Comparison of ENCODE assay signal across 8 cellular contexts in genomic region chr17:2025220-2025621, GRCh38. TPM values are rescaled to one million over a fixed set of nuclear protein-coding genes. Genes with fewer than 3 reads are reported as not detected.
DNase-seq lines count a peak whose midpoint lies in the region; ATAC-seq, FAIRE-seq and TF ChIP-seq lines count a peak whose summit lies in the region.

Gene RTN4RL1 (minus strand): TSS chr17:2025334. CDS start chr17:2024865, 469 bp downstream.

- ATAC-seq in PC-3: peak; percentile 41

- H3K36me3 ChIP-seq in PC-3 (ENCODE audit: low read depth, low read length) (no peaks in the 10 kb centered on the region), neuronal stem cell (replicated peaks in 1 of 2; ENCODE audit: control insufficient read depth in 2 of 2, insufficient read depth in 2 of 2, low read length in 2 of 2) (no peaks in the 10 kb centered on the region)

- H3K27me3 Mint-ChIP-seq in type B pancreatic cell: peaks cover 63% of the 10 kb centered on the region

- H2BK15ac ChIP-seq in neuronal stem cell (ENCODE audit: low read length): peak within 1 kb of the TSS; percentile 98

- H3K4me3 Mint-ChIP-seq in type B pancreatic cell: peak within 1 kb of the TSS; percentile 85

- DNase-seq in NCI-H748 (lab: John Stamatoyannopoulos, UW; ENCODE audit: unreplicated experiment) (peak; percentile 83), NCI-H748 treated with DMSO at 0.1 percent for 48 hours (lab: John Stamatoyannopoulos, UW) (no peak), PC-3 (peak; percentile 88), fibroblast of pulmonary artery (ENCODE audit: low read depth) (peak; percentile 32), neuronal stem cell (ENCODE audit: low spot score) (peak; percentile 55), type B pancreatic cell (ENCODE audit: extremely low spot score, unreplicated experiment) (no peak), GM12892 (ENCODE audit: insufficient read length) (no peak)
- peak; percentile 76 for DNase-seq in activated effector memory CD4-positive, alpha-beta T cell treated with Interleukin-2 at 50 U/mL for 16 hours

- H3K18ac ChIP-seq in neuronal stem cell (ENCODE audit: low read length): peak within 1 kb of the TSS; percentile 95

- H3K4ac ChIP-seq in neuronal stem cell (ENCODE audit: low read length): no peak within 1 kb of the TSS

- CTCF ChIA-PET in PC-3 (lab: Charles Lee): interaction anchor here (0.6 to 2.6 kb wide), 4 partner anchors 16 to 1674 kb away, joined by 4 to 52 read pairs (median 6); no protein-coding TSS in a partner anchor

- WGBS in neuronal stem cell (ENCODE audit: extremely low coverage in 2 of 2, insufficient read length in 2 of 2, insufficient replicate concordance in 1 of 2), 2 donors: no CpG with 5 or more reads among the region's 47 CpGs

- POLR2A ChIA-PET in PC-3 (lab: Charles Lee; ENCODE audit: unreplicated experiment): interaction anchor here (0.7 kb wide), 1 partner anchor 13 kb away, joined by 18 read pairs; no protein-coding TSS in a partner anchor

- peak within 1 kb of the TSS; percentile 96 for H3K23ac ChIP-seq in neuronal stem cell (ENCODE audit: low read depth, low read length, poor library complexity)

- H3K9me2 ChIP-seq in PC-3 (replicated peaks; ENCODE audit: low read length): no peaks in the 10 kb centered on the region

- no peaks in the 10 kb centered on the region for H3K36me3 Mint-ChIP-seq in type B pancreatic cell

- peaks cover 2% of the 10 kb centered on the region for H3K79me1 ChIP-seq in neuronal stem cell (ENCODE audit: low read depth, low read length)

- intact Hi-C loops in PC-3 (cut with micrococcal nuclease): no loop called here

- TF ChIP-seq CTCF in PC-3 (conservative IDR thresholded peaks at IDR 0.05; ENCODE audit: low read depth, low read length) (no peak), fibroblast of pulmonary artery (IDR thresholded peaks at IDR 0.05; ENCODE audit: low read length, missing control alignments) (no peak), type B pancreatic cell (conservative IDR thresholded peaks at IDR 0.05) (no peak)

- H3K9me3 ChIP-seq in PC-3 (ENCODE audit: low read length) (no peaks in the 10 kb centered on the region), neuronal stem cell (replicated peaks in 1 of 2; ENCODE audit: control insufficient read depth in 2 of 2, insufficient read depth in 1 of 2, low read depth in 1 of 2, low read length in 2 of 2) (peaks cover 3 to 4% of the 10 kb centered on the region in 2 donors)

- peak within 1 kb of the TSS; percentile 93 for H2AK5ac ChIP-seq in neuronal stem cell (ENCODE audit: low read depth, low read length)

- no peak for TF ChIP-seq POLR2A in GM12892 (IDR thresholded peaks at IDR 0.05; ENCODE audit: low read depth, low read length)

- peak within 1 kb of the TSS; percentile 68 for H3K27ac Mint-ChIP-seq in type B pancreatic cell

- peak within 1 kb of the TSS; percentile 94 for H3K14ac ChIP-seq in neuronal stem cell (ENCODE audit: low read length)

- FAIRE-seq in GM12892 (lab: Jason Lieb, UNC): no peak

- H3K79me2 ChIP-seq in PC-3 (ENCODE audit: low read length): peaks cover 32% of the 10 kb centered on the region

- H2BK120ac ChIP-seq in neuronal stem cell (ENCODE audit: low read depth, low read length): peak within 1 kb of the TSS; percentile 84

- H3K4me1 Mint-ChIP-seq in type B pancreatic cell (ENCODE audit: unreplicated experiment): peaks cover 10% of the 10 kb centered on the region

- H3K27me3 ChIP-seq in PC-3 (ENCODE audit: low read length) (no peaks in the 10 kb centered on the region), neuronal stem cell (ENCODE audit: control insufficient read depth in 3 of 3, insufficient read depth in 3 of 3, low read depth in 1 of 3, low read length in 3 of 3) (peaks cover 8 to 81% (median 49%) of the 10 kb centered on the region in 3 experiments)

- H3K9me3 Mint-ChIP-seq in type B pancreatic cell: peaks cover 4% of the 10 kb centered on the region

- H4K20me1 ChIP-seq in PC-3 (ENCODE audit: low read length): no peaks in the 10 kb centered on the region

- no TSS peak for BruUV-seq in PC-3 (replicated peaks; lab: Mats Ljungman, UMichigan)

- H3K27ac ChIP-seq in PC-3 (ENCODE audit: low read length): no peak within 1 kb of the TSS
- H3K27ac ChIP-seq in neuronal stem cell (replicated peaks; ENCODE audit: low read length): no peak within 1 kb of the TSS

- H3K9ac ChIP-seq in PC-3 (ENCODE audit: low read length) (peak within 1 kb of the TSS; percentile 61), neuronal stem cell (ENCODE audit: low read depth, low read length, poor library complexity) (peak within 1 kb of the TSS; percentile 79)

- H2BK5ac ChIP-seq in neuronal stem cell (ENCODE audit: low read length): peak within 1 kb of the TSS; percentile 95

- H2BK12ac ChIP-seq in neuronal stem cell (ENCODE audit: low read length): peak within 1 kb of the TSS; percentile 87

- H2AFZ ChIP-seq in PC-3 (ENCODE audit: low read length): peak within 1 kb of the TSS; percentile 78
- peak within 1 kb of the TSS; percentile 92 for H2AFZ ChIP-seq in neuronal stem cell (ENCODE audit: low read length)

- H3K4me3 ChIP-seq in PC-3 (ENCODE audit: low read length) (peak within 1 kb of the TSS; percentile 76), fibroblast of pulmonary artery (replicated peaks; ENCODE audit: low read depth, low read length) (peak within 1 kb of the TSS; percentile 30), neuronal stem cell (ENCODE audit: low read length in 2 of 2) (peak within 1 kb of the TSS; percentile 38 to 81)

- H3K4me2 ChIP-seq in PC-3 (ENCODE audit: low read length): peak within 1 kb of the TSS; percentile 95
- peak within 1 kb of the TSS; percentile 96 for H3K4me2 ChIP-seq in neuronal stem cell (ENCODE audit: insufficient read depth, low read length, poor library complexity, severe bottlenecking)

- H3K4me1 ChIP-seq in PC-3 (ENCODE audit: insufficient read depth, low read length) (no peaks in the 10 kb centered on the region), neuronal stem cell (ENCODE audit: control insufficient read depth in 2 of 2, insufficient read depth in 1 of 2, low read depth in 1 of 2, low read length in 2 of 2) (peaks cover 11 to 18% of the 10 kb centered on the region in 2 donors)

- no peak within 1 kb of the TSS for H4K91ac ChIP-seq in neuronal stem cell (ENCODE audit: low read depth, low read length, poor library complexity)

- H4K8ac ChIP-seq in neuronal stem cell (ENCODE audit: low read depth, low read length): no peak within 1 kb of the TSS

- H3F3A ChIP-seq in PC-3 (ENCODE audit: low read length, unreplicated experiment): no peaks in the 10 kb centered on the region

RNA-seq across cellular contexts. Expression of gene RTN4RL1, which starts in this region (rescaled TPM):
- total RNA-seq in PC-3 (2014; rRNA removed) (6.9 and 7.9 TPM in 2 replicates), type B pancreatic cell (ENCODE audit: low replicate concordance) (1.7 and 1.9 TPM in 2 replicates)
- polyA plus RNA-seq in neuronal stem cell (2013, experiment 1 of 2): 4.0 TPM
- 3.9 TPM for polyA plus RNA-seq in neuronal stem cell (2013, experiment 2 of 2)
- not detected for polyA plus RNA-seq in GM12892 (2012; ENCODE audit: missing spikeins)

Comparison
In these comparisons a context has a peak if more than half of its experiments do, and no peak if none do; other contexts are left out.
1. DNase-seq: peak in NCI-H748 (single experiment), PC-3 (single experiment), activated effector memory CD4-positive, alpha-beta T cell treated with Interleukin-2 at 50 U/mL for 16 hours (single experiment), fibroblast of pulmonary artery (single experiment) and neuronal stem cell (single experiment); none in NCI-H748 treated with DMSO at 0.1 percent for 48 hours (single experiment), type B pancreatic cell (single experiment) and GM12892 (single experiment).
2. Peak in every context shown above with its lines, with median percentiles within 50 percentile points of each other: H3K4me3 ChIP-seq.